28 cellular contexts compared by ENCODE assay signal in genomic region chr3:112651076-112651475, GRCh38. TPM values are rescaled to one million over a fixed set of nuclear protein-coding genes. Genes with fewer than 3 reads are reported as not detected.
DNase-seq lines count a peak whose midpoint lies in the region; FAIRE-seq and TF ChIP-seq lines count a peak whose summit lies in the region.
"Had no signal": no experiment of that assay in that cellular context is flagged by ENCODE, and none has a peak within 500 bp of the region (broad histone marks: within the 10 kb centered on the region; RNA-seq: fewer than 3 reads in every experiment).

No MANE protein-coding gene starts in this region.

- peaks cover 11% of the 10 kb centered on the region for H3K4me1 Mint-ChIP-seq in neural progenitor cell

- H3K9me1 ChIP-seq in keratinocyte (ENCODE audit: control insufficient read depth, extremely low read depth, insufficient read depth, low read length) = no peaks in the 10 kb centered on the region

- H3K4me3 Mint-ChIP-seq in neural progenitor cell = no peak overlapping the region
- H3K4me3 Mint-ChIP-seq: CD14-positive monocyte; endodermal cell; stimulated activated naive CD8-positive, alpha-beta T cell treated with anti-CD3 and anti-CD28 coated beads, Interleukin-15, amount 100 ng/mL, for 72 hours; T-helper 17 cell had no signal

- H3K4me3 ChIP-seq in adipocyte (ENCODE audit: low read length) (peak overlapping the region; percentile 1), keratinocyte (ENCODE audit: control insufficient read depth in 2 of 3, extremely low read depth in 1 of 3, insufficient read depth in 2 of 3, low read depth in 1 of 3, low read length in 3 of 3) (no peak overlapping the region), subcutaneous abdominal adipose tissue (ENCODE audit: low read depth in 1 of 5, low read length in 5 of 5) (no peak overlapping the region), neural progenitor cell (no peak overlapping the region)
- H3K4me3 ChIP-seq: esophagus muscularis mucosa, gastrocnemius medialis, tibial artery had no signal

- peaks cover 84% of the 10 kb centered on the region for H3K4me1 ChIP-seq in adipocyte (ENCODE audit: control insufficient read depth, insufficient read depth, low read length)
- peaks cover 63% of the 10 kb centered on the region for H3K4me1 ChIP-seq in keratinocyte (ENCODE audit: control insufficient read depth, extremely low read depth, insufficient read depth, low read length)
- H3K4me1 ChIP-seq in subcutaneous abdominal adipose tissue (ENCODE audit: control insufficient read depth in 5 of 5, insufficient read depth in 5 of 5, low read length in 5 of 5) = peaks cover 3 to 34% (median 24%) of the 10 kb centered on the region in 5 donors
- H3K4me1 ChIP-seq in neural progenitor cell = peaks cover 17% of the 10 kb centered on the region

- H3K27me3 ChIP-seq in adipocyte (replicated peaks; ENCODE audit: control insufficient read depth, insufficient read depth, low read length) (no peaks in the 10 kb centered on the region), keratinocyte (ENCODE audit: control insufficient read depth, extremely low read depth, insufficient read depth, low read length) (no peaks in the 10 kb centered on the region), subcutaneous abdominal adipose tissue (ENCODE audit: control insufficient read depth in 5 of 5, insufficient read depth in 4 of 5, low read length in 5 of 5) (no peaks in the 10 kb centered on the region), neural progenitor cell (no peaks in the 10 kb centered on the region)
- H3K27me3 ChIP-seq: esophagus muscularis mucosa, gastrocnemius medialis, tibial artery had no signal

- H3K36me3 ChIP-seq in adipocyte (ENCODE audit: control insufficient read depth, insufficient read depth, low read length, severe bottlenecking) (no peaks in the 10 kb centered on the region), keratinocyte (ENCODE audit: control insufficient read depth in 2 of 2, extremely low read depth in 1 of 2, insufficient read depth in 2 of 2, low read length in 2 of 2) (no peaks in the 10 kb centered on the region), subcutaneous abdominal adipose tissue (ENCODE audit: control insufficient read depth in 5 of 5, insufficient read depth in 5 of 5, low read length in 5 of 5) (no peaks in the 10 kb centered on the region), neural progenitor cell (no peaks in the 10 kb centered on the region)
- H3K36me3 ChIP-seq: esophagus muscularis mucosa, gastrocnemius medialis, tibial artery had no signal

- dilution Hi-C loops in keratinocyte (cut with MboI; ENCODE audit: extremely low pct_ligation_motif_present, low sequenced_read_pairs) = no loop called here

- H2AFZ ChIP-seq in keratinocyte (ENCODE audit: control insufficient read depth, low read length) (no peak overlapping the region), neural progenitor cell (replicated peaks) (no peak overlapping the region)

- H3K27ac Mint-ChIP-seq in neural progenitor cell = no peak overlapping the region
- H3K27ac Mint-ChIP-seq: CD14-positive monocyte; endodermal cell; stimulated activated naive CD8-positive, alpha-beta T cell treated with anti-CD3 and anti-CD28 coated beads, Interleukin-15, amount 100 ng/mL, for 72 hours; T-helper 17 cell had no signal

- H3F3A ChIP-seq in neural progenitor cell (ENCODE audit: low read depth) = no peaks in the 10 kb centered on the region

- TF ChIP-seq CTCF in keratinocyte (optimal IDR thresholded peaks at IDR 0.05 in 1 of 3, IDR thresholded peaks at IDR 0.05 in 1 of 3, conservative IDR thresholded peaks at IDR 0.05 in 1 of 3; ENCODE audit: extremely low read depth in 1 of 3, insufficient read depth in 2 of 3, low read length in 3 of 3) (no peak), neural progenitor cell (IDR thresholded peaks at IDR 0.05) (no peak)

- FAIRE-seq in keratinocyte (lab: Jason Lieb, UNC) = no peak

- no peaks in the 10 kb centered on the region for H3K36me3 Mint-ChIP-seq in neural progenitor cell
- H3K36me3 Mint-ChIP-seq: CD14-positive monocyte had no signal

- DNase-seq in HCEC 1CT (peak; percentile 0), adipocyte (ENCODE audit: low read depth) (no peak), keratinocyte (ENCODE audit: low read depth, low spot score) (no peak), neural progenitor cell (ENCODE audit: low spot score) (no peak), NCI-H1105 (lab: John Stamatoyannopoulos, UW) (no peak), DMS79 (lab: John Stamatoyannopoulos, UW) (no peak)
- DNase-seq: activated CD4-positive, alpha-beta T cell treated with anti-CD3 and anti-CD28 coated beads, Interleukin-2, amount 50 U/mL, for 4 hours; activated gamma-delta T cell treated with Interleukin-2 at 50 U/mL for 16 hours; activated T-cell treated with anti-CD3 and anti-CD28 coated beads, Interleukin-2, amount 50 U/mL, for 48 hours; DMS79 treated with DMSO at 0.1 percent for 48 hours; endodermal cell; gastrocnemius medialis; GF-D8; hippocampal formation; left colon; NCI-H1092; NCI-H187; NCI-H2171; right cardiac atrium; SK-N-SH; stimulated activated CD4-positive, alpha-beta T cell treated with anti-CD3 and anti-CD28 coated beads, Interleukin-12 subunit alpha, Interleukin-12 subunit beta, amount 100 ng/mL, for 4 hours; stimulated activated CD4-positive, alpha-beta T cell treated with anti-CD3 and anti-CD28 coated beads, Interleukin-2, amount 100 ng/mL, for 48 hours; stimulated activated naive CD8-positive, alpha-beta T cell treated with anti-CD3 and anti-CD28 coated beads, Interleukin-15, amount 100 ng/mL, for 72 hours; T-helper 17 cell; tibial artery had no signal

- H3K4me2 ChIP-seq in keratinocyte (ENCODE audit: control insufficient read depth, extremely low read depth, insufficient read depth, low read depth, low read length) (no peak overlapping the region), neural progenitor cell (no peak overlapping the region)
- H3K4me2 ChIP-seq: SK-N-SH had no signal

- no peaks in the 10 kb centered on the region for H3K9me3 ChIP-seq in adipocyte (ENCODE audit: control insufficient read depth, low read length)
- H3K9me3 ChIP-seq in keratinocyte (ENCODE audit: control insufficient read depth, low read depth, low read length) = no peaks in the 10 kb centered on the region
- H3K9me3 ChIP-seq in subcutaneous abdominal adipose tissue (ENCODE audit: control insufficient read depth in 5 of 5, low read length in 5 of 5) = no peaks in the 10 kb centered on the region
- no peaks in the 10 kb centered on the region for H3K9me3 ChIP-seq in neural progenitor cell (ENCODE audit: low read depth)
- H3K9me3 ChIP-seq: esophagus muscularis mucosa, gastrocnemius medialis, SK-N-SH, tibial artery had no signal

- peaks cover 3% of the 10 kb centered on the region for H3K9me3 Mint-ChIP-seq in neural progenitor cell
- H3K9me3 Mint-ChIP-seq: CD14-positive monocyte; endodermal cell; stimulated activated naive CD8-positive, alpha-beta T cell treated with anti-CD3 and anti-CD28 coated beads, Interleukin-15, amount 100 ng/mL, for 72 hours had no signal

- peaks cover 3% of the 10 kb centered on the region for H3K27me3 Mint-ChIP-seq in neural progenitor cell (ENCODE audit: insufficient read depth, low read depth)

- no peaks in the 10 kb centered on the region for H3K79me2 ChIP-seq in keratinocyte (ENCODE audit: control insufficient read depth, insufficient read depth, low read length)
- H3K79me2 ChIP-seq in neural progenitor cell (ENCODE audit: low read depth) = no peaks in the 10 kb centered on the region

- H3K9ac ChIP-seq in adipocyte (ENCODE audit: low read length) = peak overlapping the region; percentile 53
- H3K9ac ChIP-seq in keratinocyte (ENCODE audit: control insufficient read depth, extremely low read depth, insufficient read depth, low read length) = no peak overlapping the region
- no peak overlapping the region for H3K9ac ChIP-seq in subcutaneous abdominal adipose tissue (ENCODE audit: low read length in 5 of 5)
- no peak overlapping the region for H3K9ac ChIP-seq in neural progenitor cell
- H3K9ac ChIP-seq: SK-N-SH had no signal

- peak overlapping the region; percentile 16 for H3K27ac ChIP-seq in keratinocyte (ENCODE audit: control insufficient read depth, insufficient read depth, low read length)
- H3K27ac ChIP-seq in subcutaneous abdominal adipose tissue (ENCODE audit: low read depth, low read length) = peak overlapping the region; percentile 12
- H3K27ac ChIP-seq in neural progenitor cell = no peak overlapping the region
- H3K27ac ChIP-seq: gastrocnemius medialis, tibial artery had no signal

- H4K20me1 ChIP-seq in keratinocyte (ENCODE audit: control insufficient read depth, extremely low read depth, insufficient read depth, low read length) = no peaks in the 10 kb centered on the region
- no peaks in the 10 kb centered on the region for H4K20me1 ChIP-seq in neural progenitor cell (ENCODE audit: low read depth)

RNA-seq across cellular contexts. Expression of gene CCDC80, which starts 10.1 kb away (rescaled TPM):
- polyA plus RNA-seq in keratinocyte = 10.4 to 14.7 TPM (median 12.8 TPM) in 3 replicates
- 117 TPM for polyA plus RNA-seq in keratinocyte (2011; ENCODE audit: low read depth)
- 8.5 and 14.1 TPM in 2 replicates for polyA plus RNA-seq in keratinocyte (2011; cell fraction: cytosol; rRNA removed)
- 32.3 and 35.1 TPM in 2 replicates for polyA plus RNA-seq in keratinocyte (2011; cell fraction: nucleus; rRNA removed)
- 30.0 and 53.1 TPM in 2 replicates for polyA plus RNA-seq in keratinocyte (2012; ENCODE audit: low replicate concordance)
- polyA minus RNA-seq in keratinocyte = 8.4 to 10.0 TPM (median 9.7 TPM) in 3 replicates
- 10.9 TPM for polyA minus RNA-seq in keratinocyte (2011; cell fraction: cytosol; rRNA and poly(A)+ RNA removed)
- 15.5 and 40.6 TPM in 2 replicates for polyA minus RNA-seq in keratinocyte (2011; cell fraction: nucleus; rRNA and poly(A)+ RNA removed)
- total RNA-seq in neural progenitor cell (ENCODE audit: low replicate concordance) = 14.7 and 21.5 TPM in 2 replicates
- total RNA-seq: T-helper 17 cell had no signal
